Comparison of ENCODE assay signal across 10 cellular contexts in genomic region chr2:237132799-237133198, GRCh38. TPM values are rescaled to one million over a fixed set of nuclear protein-coding genes. Genes with fewer than 3 reads are reported as not detected.
DNase-seq lines count a peak whose midpoint lies in the region; ATAC-seq and TF ChIP-seq lines count a peak whose summit lies in the region.
"Had no signal": no experiment of that assay in that cellular context is flagged by ENCODE, and none has a peak within 500 bp of the region (broad histone marks: within the 10 kb centered on the region; RNA-seq: fewer than 3 reads in every experiment).

No MANE protein-coding gene starts in this region.

- no peak overlapping the region for H3K9ac ChIP-seq in Loucy (ENCODE audit: low read depth, low read length, poor library complexity, severe bottlenecking)
- H3K9ac ChIP-seq: BLaER1 treated with 17β-estradiol and CSF1 and Interleukin-3, amounts not matched to agents 10 nM and 100 nM had no signal

- in situ Hi-C loops in gastrocnemius medialis (cut with MboI; ENCODE audit: low sequenced_read_pairs in 4 of 4) = no loop called here

- no peaks in the 10 kb centered on the region for H3K4me1 ChIP-seq in Loucy (ENCODE audit: insufficient read depth, low read length, poor library complexity, severe bottlenecking)
- H3K4me1 ChIP-seq in gastrocnemius medialis = peaks cover 3 to 12% of the 10 kb centered on the region in 2 donors

- H4K20me1 ChIP-seq in Loucy (ENCODE audit: insufficient read depth, low read length, poor library complexity, severe bottlenecking) = no peaks in the 10 kb centered on the region
- H4K20me1 ChIP-seq: BLaER1 treated with 17β-estradiol and CSF1 and Interleukin-3, amounts not matched to agents 10 nM and 100 nM had no signal

- no peaks in the 10 kb centered on the region for H3K27me3 ChIP-seq in Loucy (ENCODE audit: insufficient read depth, low read length, poor library complexity, severe bottlenecking)
- H3K27me3 ChIP-seq in gastrocnemius medialis = no peaks in the 10 kb centered on the region
- H3K27me3 ChIP-seq: BLaER1 treated with 17β-estradiol and CSF1 and Interleukin-3, amounts not matched to agents 10 nM and 100 nM had no signal

- H3K79me2 ChIP-seq in Loucy (ENCODE audit: insufficient read depth, low read length) = no peaks in the 10 kb centered on the region

- H3K27ac ChIP-seq in gastrocnemius medialis = peak overlapping the region in 2 of 4 donors; percentile 36 to 42
- H3K27ac ChIP-seq: BLaER1 treated with 17β-estradiol and CSF1 and Interleukin-3, amounts not matched to agents 10 nM and 100 nM had no signal

- no peak overlapping the region for H3K4me2 ChIP-seq in Loucy (ENCODE audit: low read depth, low read length, poor library complexity, severe bottlenecking)
- H3K4me2 ChIP-seq: BLaER1 treated with 17β-estradiol and CSF1 and Interleukin-3, amounts not matched to agents 10 nM and 100 nM had no signal

- peak; percentile 15 for DNase-seq in SKM-1 treated with dmso at 0.1 percent for 144 hours (lab: John Stamatoyannopoulos, UW; ENCODE audit: unreplicated experiment)
- no peak for DNase-seq in SKM-1 (lab: John Stamatoyannopoulos, UW; ENCODE audit: unreplicated experiment)
- DNase-seq in dermis microvascular lymphatic vessel endothelial cell (ENCODE audit: low read depth in 2 of 2) = peak; percentile 36 to 42
- DNase-seq in gastrocnemius medialis = no peak
- no peak for DNase-seq in NCI-H2029 (lab: John Stamatoyannopoulos, UW)
- DNase-seq in inferior parietal cortex (ENCODE audit: extremely low spot score) = no peak
- no peak for DNase-seq in cerebellum (ENCODE audit: low spot score)
- DNase-seq: T-helper 2 cell had no signal

- no peaks in the 10 kb centered on the region for H3K9me2 ChIP-seq in Loucy (replicated peaks; ENCODE audit: low read depth, low read length)

- H3K9me3 ChIP-seq in Loucy (ENCODE audit: insufficient read depth, low read depth, low read length) = no peaks in the 10 kb centered on the region
- no peaks in the 10 kb centered on the region for H3K9me3 ChIP-seq in gastrocnemius medialis

- TF ChIP-seq POLR2A in gastrocnemius medialis (IDR thresholded peaks at IDR 0.05) = no peak

- H3K4me3 ChIP-seq in Loucy (ENCODE audit: low read length, poor library complexity, severe bottlenecking) (no peak overlapping the region), gastrocnemius medialis (no peak overlapping the region)
- H3K4me3 ChIP-seq: BLaER1 treated with 17β-estradiol and CSF1 and Interleukin-3, amounts not matched to agents 10 nM and 100 nM had no signal

- no peaks in the 10 kb centered on the region for H3F3A ChIP-seq in Loucy (ENCODE audit: low read depth)

- H3K36me3 ChIP-seq in Loucy (ENCODE audit: insufficient read depth, low read length) (no peaks in the 10 kb centered on the region), gastrocnemius medialis (no peaks in the 10 kb centered on the region)
- H3K36me3 ChIP-seq: BLaER1 treated with 17β-estradiol and CSF1 and Interleukin-3, amounts not matched to agents 10 nM and 100 nM had no signal

- intact Hi-C loops in gastrocnemius medialis (cut with DNase I; ENCODE audit: low total_unique reads) = loop anchor here (2.0 kb wide), 1 partner anchor 40 kb away; no protein-coding TSS in a partner anchor

- no peak overlapping the region for H2AFZ ChIP-seq in Loucy (ENCODE audit: low read length)

- peak; percentile 70 for TF ChIP-seq CTCF in Loucy (conservative IDR thresholded peaks at IDR 0.05; ENCODE audit: low read length)
- TF ChIP-seq CTCF in gastrocnemius medialis (IDR thresholded peaks at IDR 0.05 in 4 of 5, conservative IDR thresholded peaks at IDR 0.05 in 1 of 5) = peak in 3 of 5 experiments; percentile 8 to 48 (median 46)

- ATAC-seq in gastrocnemius medialis = no peak

RNA-seq across cellular contexts. Expression of gene COPS8, which starts 47.1 kb away (rescaled TPM):
- total RNA-seq in dermis microvascular lymphatic vessel endothelial cell (45.1 and 63.7 TPM in 2 replicates), gastrocnemius medialis (100 to 1,000 TPM; 353 to 709 (median 642) TPM), cerebellum (108 TPM)

Comparison
In these comparisons a context has a peak if more than half of its experiments do, and no peak if none do; other contexts are left out.
1. DNase-seq: peak in SKM-1 treated with dmso at 0.1 percent for 144 hours (single experiment) and dermis microvascular lymphatic vessel endothelial cell (2 of 2); none in SKM-1 (single experiment), gastrocnemius medialis (0 of 2), NCI-H2029 (single experiment), inferior parietal cortex (single experiment) and cerebellum (single experiment).